In genomic region chr9:71684566-71684965, GRCh38 we compare ENCODE assay signal across 1 cellular context.
TF ChIP-seq lines count a peak whose summit lies in the region.

No MANE protein-coding gene starts in this region.

TF ChIP-seq in HCT116, 20 proteins besides CTCF, POLR2A, EP300 and RAD21:
- TF ChIP-seq TCF7L2 (IDR thresholded peaks at IDR 0.05; ENCODE audit: borderline replicate concordance, extremely low read depth, insufficient read depth, insufficient read length) (no peak), MAX (IDR thresholded peaks at IDR 0.05) (no peak), SRF (IDR thresholded peaks at IDR 0.05; ENCODE audit: low read depth) (no peak)
- TF ChIP-seq, protein P1, sequence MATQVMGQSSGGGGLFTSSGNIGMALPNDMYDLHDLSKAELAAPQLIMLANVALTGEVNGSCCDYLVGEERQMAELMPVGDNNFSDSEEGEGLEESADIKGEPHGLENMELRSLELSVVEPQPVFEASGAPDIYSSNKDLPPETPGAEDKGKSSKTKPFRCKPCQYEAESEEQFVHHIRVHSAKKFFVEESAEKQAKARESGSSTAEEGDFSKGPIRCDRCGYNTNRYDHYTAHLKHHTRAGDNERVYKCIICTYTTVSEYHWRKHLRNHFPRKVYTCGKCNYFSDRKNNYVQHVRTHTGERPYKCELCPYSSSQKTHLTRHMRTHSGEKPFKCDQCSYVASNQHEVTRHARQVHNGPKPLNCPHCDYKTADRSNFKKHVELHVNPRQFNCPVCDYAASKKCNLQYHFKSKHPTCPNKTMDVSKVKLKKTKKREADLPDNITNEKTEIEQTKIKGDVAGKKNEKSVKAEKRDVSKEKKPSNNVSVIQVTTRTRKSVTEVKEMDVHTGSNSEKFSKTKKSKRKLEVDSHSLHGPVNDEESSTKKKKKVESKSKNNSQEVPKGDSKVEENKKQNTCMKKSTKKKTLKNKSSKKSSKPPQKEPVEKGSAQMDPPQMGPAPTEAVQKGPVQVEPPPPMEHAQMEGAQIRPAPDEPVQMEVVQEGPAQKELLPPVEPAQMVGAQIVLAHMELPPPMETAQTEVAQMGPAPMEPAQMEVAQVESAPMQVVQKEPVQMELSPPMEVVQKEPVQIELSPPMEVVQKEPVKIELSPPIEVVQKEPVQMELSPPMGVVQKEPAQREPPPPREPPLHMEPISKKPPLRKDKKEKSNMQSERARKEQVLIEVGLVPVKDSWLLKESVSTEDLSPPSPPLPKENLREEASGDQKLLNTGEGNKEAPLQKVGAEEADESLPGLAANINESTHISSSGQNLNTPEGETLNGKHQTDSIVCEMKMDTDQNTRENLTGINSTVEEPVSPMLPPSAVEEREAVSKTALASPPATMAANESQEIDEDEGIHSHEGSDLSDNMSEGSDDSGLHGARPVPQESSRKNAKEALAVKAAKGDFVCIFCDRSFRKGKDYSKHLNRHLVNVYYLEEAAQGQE (IDR thresholded peaks at IDR 0.05; ENCODE audit: low read depth) = no peak
